In genomic region chr3:120418866-120419490, GRCh38 we compare ENCODE assay signal across 8 cellular contexts. TPM values are rescaled to one million over a fixed set of nuclear protein-coding genes. Genes with fewer than 3 reads are reported as not detected.
DNase-seq lines count a peak whose midpoint lies in the region; ATAC-seq, FAIRE-seq and TF ChIP-seq lines count a peak whose summit lies in the region.

No MANE protein-coding gene starts in this region.

- no peaks in the 10 kb centered on the region for H3K79me2 ChIP-seq in K562 (ENCODE audit: control insufficient read depth, insufficient read depth, low read length)

- H3K27ac ChIP-seq in K562 (ENCODE audit: extremely low read depth, low read depth, low read length) = no peak overlapping the region

- peak; percentile 82 for DNase-seq in DMS53 (lab: John Stamatoyannopoulos, UW)
- DNase-seq in NCI-H748 (lab: John Stamatoyannopoulos, UW; ENCODE audit: unreplicated experiment) = peak; percentile 71
- peak in 2 of 4 experiments; percentile 8 to 21 for DNase-seq in K562 (ENCODE audit: extremely low read depth in 1 of 4, low spot score in 3 of 4)
- DNase-seq in iPS-NIHi7 (ENCODE audit: extremely low spot score) = peak; percentile 72
- DNase-seq in stimulated activated naive CD8-positive, alpha-beta T cell treated with anti-CD3 and anti-CD28 coated beads, Interleukin-15, amount 100 ng/mL, for 72 hours = peak; percentile 16 to 28

- intact Hi-C loops in K562 (cut with micrococcal nuclease) = loop anchor here (1.0 to 10.0 kb wide), 3 partner anchors 140 to 524 kb away; no protein-coding TSS in a partner anchor

- no peak for FAIRE-seq in K562 (lab: Jason Lieb, UNC)

- H3K9me3 Mint-ChIP-seq in stimulated activated naive CD8-positive, alpha-beta T cell treated with anti-CD3 and anti-CD28 coated beads, Interleukin-15, amount 100 ng/mL, for 72 hours = no peaks in the 10 kb centered on the region

- no peak overlapping the region for H3K4me3 Mint-ChIP-seq in stimulated activated naive CD8-positive, alpha-beta T cell treated with anti-CD3 and anti-CD28 coated beads, Interleukin-15, amount 100 ng/mL, for 72 hours

- no peak overlapping the region for H3K4me2 ChIP-seq in K562 (ENCODE audit: insufficient read depth, low read length)

- peaks cover 0 to 5% of the 10 kb centered on the region in 2 experiments; a peak in 1 of 5 replicates for H3K27me3 ChIP-seq in K562 (ENCODE audit: control insufficient read depth in 2 of 2, insufficient read depth in 2 of 2, low read length in 2 of 2)

- H3K4me1 Mint-ChIP-seq in stimulated activated naive CD8-positive, alpha-beta T cell treated with anti-CD3 and anti-CD28 coated beads, Interleukin-15, amount 100 ng/mL, for 72 hours = peaks cover 20% of the 10 kb centered on the region

- peak; percentile 51 to 65 for TF ChIP-seq RAD21 in K562 (CRISPR knock-in tag; conservative IDR thresholded peaks at IDR 0.05 in 1 of 2, IDR thresholded peaks at IDR 0.05 in 1 of 2)

- CTCF ChIA-PET in K562 (lab: Yijun Ruan, JAX; ENCODE audit: low intra/inter-chr PET ratio) = interaction anchor here (1.2 kb wide), 1 partner anchor 140 kb away, joined by 4 read pairs; no protein-coding TSS in a partner anchor

- peak in 2 of 3 experiments; percentile 52 to 59; a peak in 4 of 6 replicates for TF ChIP-seq CTCF in K562 (IDR thresholded peaks at IDR 0.05 in 2 of 3, conservative IDR thresholded peaks at IDR 0.05 in 1 of 3; ENCODE audit: insufficient read depth in 2 of 3, low read depth in 1 of 3, low read length in 3 of 3)

- peaks cover 10% of the 10 kb centered on the region for H3K27me3 Mint-ChIP-seq in stimulated activated naive CD8-positive, alpha-beta T cell treated with anti-CD3 and anti-CD28 coated beads, Interleukin-15, amount 100 ng/mL, for 72 hours

- peak; percentile 58 for ATAC-seq in GM19395 (IDR thresholded peaks at IDR 0.05; ENCODE audit: unreplicated experiment)
- peak; percentile 57 for ATAC-seq in HG03575 (IDR thresholded peaks at IDR 0.05; ENCODE audit: extremely low read depth, insufficient number of reproducible peaks, low FRiP score, unreplicated experiment)
- peak; percentile 81 for ATAC-seq in K562
- peak; percentile 77 for ATAC-seq in stimulated activated naive CD8-positive, alpha-beta T cell treated with anti-CD3 and anti-CD28 coated beads, Interleukin-15, amount 100 ng/mL, for 72 hours
- no peak for ATAC-seq in HG03571 (IDR thresholded peaks at IDR 0.05; ENCODE audit: unreplicated experiment)

- in situ Hi-C loops in K562 (cut with MboI) = no loop called here

- POLR2A ChIA-PET in K562 (lab: Yijun Ruan, JAX) = interaction anchor here (0.6 kb wide), 2 partner anchors 365 to 1344 kb away, joined by 3 read pairs; no protein-coding TSS in a partner anchor

- 4% methylated on average over 6 of the region's 6 CpGs for WGBS in K562 (ENCODE audit: insufficient coverage, low coverage, missing lambda C conversion rate)

- H3K9me1 ChIP-seq in K562 (ENCODE audit: control insufficient read depth, insufficient read depth, low read length) = no peaks in the 10 kb centered on the region

- no peak overlapping the region for H3K9ac ChIP-seq in K562 (ENCODE audit: insufficient read depth in 1 of 2, low read depth in 2 of 2, low read length in 2 of 2)

- no TSS peak for BruUV-seq in K562 (replicated peaks; lab: Mats Ljungman, UMichigan)

- H2AFZ ChIP-seq in K562 (ENCODE audit: low read depth, low read length) = no peak overlapping the region

- H4K20me1 ChIP-seq in K562 (replicated peaks; ENCODE audit: control insufficient read depth, insufficient read depth, low read length) = no peaks in the 10 kb centered on the region

- no peak for TF ChIP-seq EP300 in K562 (IDR thresholded peaks at IDR 0.05; ENCODE audit: low read length)

- no peaks in the 10 kb centered on the region for H3K36me3 ChIP-seq in K562 (ENCODE audit: control insufficient read depth, insufficient read depth, low read length)

- no peaks in the 10 kb centered on the region for H3K9me3 ChIP-seq in K562 (replicated peaks; ENCODE audit: control insufficient read depth, insufficient read depth, low read depth, low read length)

- no peak for TF ChIP-seq POLR2A in K562 (conservative IDR thresholded peaks at IDR 0.05)

- H3K27ac Mint-ChIP-seq in stimulated activated naive CD8-positive, alpha-beta T cell treated with anti-CD3 and anti-CD28 coated beads, Interleukin-15, amount 100 ng/mL, for 72 hours = no peak overlapping the region

- no peak overlapping the region for H3K4me3 ChIP-seq in K562

- H3K4me1 ChIP-seq in K562 (replicated peaks in 1 of 2; ENCODE audit: control insufficient read depth in 2 of 2, insufficient read depth in 2 of 2, low read length in 2 of 2) = no peaks in the 10 kb centered on the region

TF ChIP-seq in K562, 482 proteins besides CTCF, POLR2A, EP300 and RAD21 (continues in another document):
- 0 out of 2 replicates have a peak, but pooled peaks have one; percentile 10 for TF ChIP-seq CREM (IDR thresholded peaks at IDR 0.05; ENCODE audit: low read depth)
- 0 out of 2 replicates have a peak, but pooled peaks have one; percentile 12 for TF ChIP-seq DEAF1 (CRISPR knock-in tag; IDR thresholded peaks at IDR 0.05)
- TF ChIP-seq ZNF655 (CRISPR knock-in tag; IDR thresholded peaks at IDR 0.05) = no peak
- no peak for TF ChIP-seq MAFG (tag; conservative IDR thresholded peaks at IDR 0.05)
- no peak for TF ChIP-seq ZNF143 (CRISPR knock-in tag; IDR thresholded peaks at IDR 0.05)
- peak; percentile 86 for TF ChIP-seq CEBPB (tag; IDR thresholded peaks at IDR 0.05)
- no peak for TF ChIP-seq ZFP36 (IDR thresholded peaks at IDR 0.05; ENCODE audit: low read depth, low read length, partially characterized antibody)
- no peak for TF ChIP-seq PBX2 (CRISPR knock-in tag; IDR thresholded peaks at IDR 0.05; ENCODE audit: low read depth)
- TF ChIP-seq PBX2 (tag; conservative IDR thresholded peaks at IDR 0.05; ENCODE audit: low read depth) = 0 out of 2 replicates have a peak, but pooled peaks have one; percentile 18

RNA-seq across cellular contexts. Expression of gene FSTL1, which starts 31.8 kb away (rescaled TPM):
- total RNA-seq in K562 (2011; cell fraction: chromatin; rRNA removed; ENCODE audit: low replicate concordance) = not detected in 2 replicates
- total RNA-seq in K562 (2011; cell fraction: nucleolus; rRNA removed) = not detected in 2 replicates
- not detected in 2 replicates for total RNA-seq in K562 (2011; cell fraction: nucleoplasm; rRNA removed)
- total RNA-seq in K562 (2014; rRNA removed) (0.05 TPM in 1 of 2 replicates, not detected in the other), K562 (2014; rRNA removed; fragmentation: Illumina TruSeq; extraction: Trizol) (not detected in 2 replicates), K562 (2015; rRNA removed; fragmentation: Illumina TruSeq; extraction: Trizol) (0.07 and 0.15 TPM in 2 replicates), K562 (2021) (0.58 and 0.83 TPM in 2 replicates)
- polyA plus RNA-seq in K562 (2011; rRNA removed) (0.05 and 0.08 TPM in 2 replicates), K562 (2014; fragmentation: Illumina TruSeq; extraction: Trizol) (0.16 TPM in 1 of 2 replicates, not detected in the other), K562 (2014; fragmentation: Nextera tagmentation; extraction: Ambion mirVana) (under 1 TPM in 1 of 2 experiments, not detected in 1; 0.01 TPM), K562 (2014; rRNA removed) (0.09 TPM in 1 of 2 replicates, not detected in the other)
- 0.16 and 0.28 TPM in 2 replicates for polyA plus RNA-seq in K562 (2011; cell fraction: cytosol; rRNA removed)
- 0.18 and 0.21 TPM in 2 replicates for polyA plus RNA-seq in K562 (2011; cell fraction: nucleus; rRNA removed)
- polyA plus RNA-seq in K562 (2012) = 0.08 and 0.24 TPM in 2 replicates
- 0.18 TPM in 1 of 2 replicates, not detected in the other for polyA minus RNA-seq in K562 (2011; rRNA and poly(A)+ RNA removed)
- not detected in 2 replicates for polyA minus RNA-seq in K562 (2011; cell fraction: cytosol; rRNA and poly(A)+ RNA removed)
- not detected in 2 replicates for polyA minus RNA-seq in K562 (2011; cell fraction: nucleus; rRNA and poly(A)+ RNA removed)
